ENCODE assay signal across 8 cellular contexts in the genomic region with DNA sequence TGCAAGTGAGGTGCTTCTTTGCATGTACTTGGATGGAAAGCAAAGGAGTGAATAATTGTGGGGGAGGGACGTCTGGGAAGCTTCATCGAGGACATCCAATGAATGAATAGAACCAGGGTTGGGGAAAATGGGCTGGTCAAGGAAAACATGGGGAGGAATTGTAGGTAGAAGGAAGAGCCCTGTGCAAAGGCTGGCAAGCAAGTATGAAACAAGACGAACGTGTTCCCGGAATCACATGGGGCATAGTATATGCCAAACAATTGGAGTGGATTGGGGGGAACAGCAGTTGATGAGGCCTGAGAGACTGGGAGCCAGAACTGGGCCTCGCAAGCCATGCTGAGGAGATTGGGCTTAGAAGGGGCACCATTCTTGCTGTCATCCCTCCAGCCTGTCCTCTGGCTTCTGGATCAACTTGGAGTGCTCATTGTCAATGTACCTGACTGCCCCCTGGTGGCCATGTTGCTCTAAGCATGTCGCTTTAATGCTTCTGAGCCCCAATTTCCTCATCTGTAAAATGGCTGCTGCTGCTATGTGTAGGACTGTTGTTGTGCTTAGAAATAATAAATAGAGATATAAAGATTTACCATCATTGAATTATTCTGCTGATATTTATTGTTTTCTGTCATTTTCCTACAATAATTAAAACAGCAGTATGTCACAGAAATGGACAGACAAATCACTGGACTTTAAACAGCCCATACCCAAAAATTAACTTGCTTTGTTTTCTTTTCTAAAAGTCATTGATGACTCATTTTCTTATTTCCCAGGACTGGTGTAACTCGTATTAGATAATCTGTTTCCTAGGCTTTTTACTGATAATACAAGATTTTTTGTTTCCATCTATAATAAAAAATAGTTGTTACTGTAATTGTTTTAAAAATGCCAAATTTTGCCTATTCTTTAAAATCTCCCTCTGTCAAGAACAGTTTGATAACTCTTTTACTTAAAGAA.
DNase-seq lines count a peak whose midpoint lies in the region; ATAC-seq and TF ChIP-seq lines count a peak whose summit lies in the region.

No MANE protein-coding gene starts in this region.

- no peaks in the 10 kb centered on the region for H3K79me2 ChIP-seq in OCI-LY7 (ENCODE audit: insufficient read depth, low read depth, low read length)

- CTCF ChIA-PET in OCI-LY7 (lab: Charles Lee; ENCODE audit: unreplicated experiment), result interaction anchor here (0.6 kb wide), 1 partner anchor 21 kb away, joined by 3 read pairs; no protein-coding TSS in a partner anchor

- DNase-seq in GM10266 (ENCODE audit: extremely low spot score) (peak; percentile 27), HT1080 (ENCODE audit: low read depth) (peak; percentile 81), OCI-LY7 (ENCODE audit: low spot score) (peak; percentile 81), activated T-cell treated with anti-CD3 and anti-CD28 coated beads for 24 hours (ENCODE audit: low read depth) (peak; percentile 54), fibroblast of mammary gland (ENCODE audit: low read depth) (peak; percentile 87), omental fat pad (ENCODE audit: low spot score) (peak; percentile 75), tibial artery (peak; percentile 57 to 70)

- no peaks in the 10 kb centered on the region for H3K9me3 ChIP-seq in OCI-LY7 (ENCODE audit: low read length)
- no peaks in the 10 kb centered on the region for H3K9me3 ChIP-seq in tibial artery

- H3K4me1 ChIP-seq in OCI-LY7 (ENCODE audit: insufficient read depth, low read length, poor library complexity, severe bottlenecking), result no peaks in the 10 kb centered on the region
- peaks cover 0 to 6% (median 0%) of the 10 kb centered on the region in 4 donors for H3K4me1 ChIP-seq in tibial artery

- intact Hi-C loops in OCI-LY7 (cut with micrococcal nuclease; ENCODE audit: unreplicated experiment) (loop anchor here (1.0 kb wide), 2 partner anchors 66 to 75 kb away; partner anchors contain the start of gene JADE3), tibial artery (cut with DNase I; ENCODE audit: low total_unique reads) (loop anchor here (10.0 kb wide), 1 partner anchor 74 kb away; no protein-coding TSS in a partner anchor)

- peak; percentile 62 for TF ChIP-seq CTCF in GM10266 (IDR thresholded peaks at IDR 0.05; ENCODE audit: control insufficient read depth, insufficient read depth, low read depth, missing control alignments)
- peak; percentile 82 for TF ChIP-seq CTCF in OCI-LY7 (conservative IDR thresholded peaks at IDR 0.05; ENCODE audit: low read length)
- TF ChIP-seq CTCF in fibroblast of mammary gland (conservative IDR thresholded peaks at IDR 0.05; ENCODE audit: control insufficient read depth, insufficient read depth, low read depth, low read length), result peak; percentile 79
- TF ChIP-seq CTCF in omental fat pad (IDR thresholded peaks at IDR 0.05), result no peak
- peak; percentile 37 to 44 for TF ChIP-seq CTCF in tibial artery (IDR thresholded peaks at IDR 0.05)

- POLR2A ChIA-PET in OCI-LY7 (lab: Charles Lee), result no interaction called here

- H3K36me3 ChIP-seq in OCI-LY7 (ENCODE audit: insufficient read depth, low read length) (no peaks in the 10 kb centered on the region), tibial artery (no peaks in the 10 kb centered on the region)

- H3K27ac ChIP-seq in OCI-LY7 (ENCODE audit: low read depth, low read length, poor library complexity, severe bottlenecking) (no peak overlapping the region), tibial artery (peak overlapping the region in 1 of 2 donors; percentile 51)

- H3K4me2 ChIP-seq in OCI-LY7 (ENCODE audit: low read length), result no peak overlapping the region

- H4K20me1 ChIP-seq in OCI-LY7 (ENCODE audit: insufficient read depth, low read length), result no peaks in the 10 kb centered on the region

- H3K4me3 ChIP-seq in OCI-LY7 (ENCODE audit: low read depth, low read length, poor library complexity, severe bottlenecking) (no peak overlapping the region), fibroblast of mammary gland (ENCODE audit: control insufficient read depth, low read depth, low read length) (no peak overlapping the region), tibial artery (no peak overlapping the region)

- H3K27me3 ChIP-seq in tibial artery, result no peaks in the 10 kb centered on the region

- ATAC-seq in omental fat pad (ENCODE audit: low FRiP score) (no peak), HG02884 (IDR thresholded peaks at IDR 0.05; ENCODE audit: unreplicated experiment) (no peak)

- 0 out of 2 replicates have a peak overlapping the region, but pooled peaks have one; percentile 39 for H2AFZ ChIP-seq in OCI-LY7 (ENCODE audit: low read length)

- no peaks in the 10 kb centered on the region for H3K9me2 ChIP-seq in OCI-LY7 (ENCODE audit: insufficient read depth, low read length)

- no TSS peak for BruUV-seq in OCI-LY7 (replicated peaks; lab: Mats Ljungman, UMichigan)

Comparison
In these comparisons a context has a peak if more than half of its experiments do, and no peak if none do; other contexts are left out.
1. DNase-seq: peak in every context shown above with its lines; median percentile 87 in fibroblast of mammary gland; 81 in HT1080; 81 in OCI-LY7; 75 in omental fat pad; 64 in tibial artery; 54 in activated T-cell treated with anti-CD3 and anti-CD28 coated beads for 24 hours; 27 in GM10266.
2. CTCF ChIP-seq: peak in GM10266 (single experiment), OCI-LY7 (single experiment), fibroblast of mammary gland (single experiment) and tibial artery (2 of 2); none in omental fat pad (0 of 3).